Comparison of ENCODE assay signal across 19 cellular contexts in genomic region chr1:204853446-204853845, GRCh38. TPM values are rescaled to one million over a fixed set of nuclear protein-coding genes. Genes with fewer than 3 reads are reported as not detected.
DNase-seq lines count a peak whose midpoint lies in the region; ATAC-seq and TF ChIP-seq lines count a peak whose summit lies in the region.
"Had no signal": no experiment of that assay in that cellular context is flagged by ENCODE, and none has a peak within 500 bp of the region (broad histone marks: within the 10 kb centered on the region; RNA-seq: fewer than 3 reads in every experiment).

No MANE protein-coding gene starts in this region.

- DNase-seq in NCI-H345 (lab: John Stamatoyannopoulos, UW), result peak; percentile 29
- no peak for DNase-seq in NCI-H345 treated with DMSO at 0.1 percent for 48 hours (lab: John Stamatoyannopoulos, UW; ENCODE audit: unreplicated experiment)
- DNase-seq in NAMALWA (ENCODE audit: low spot score), result peak; percentile 10
- peak; percentile 74 for DNase-seq in NCI-H69 (lab: John Stamatoyannopoulos, UW)
- DNase-seq in islet precursor cell, result peak; percentile 22
- DNase-seq in naive thymus-derived CD4-positive, alpha-beta T cell, result no peak
- no peak for DNase-seq in T-helper 2 cell treated with Interferon-gamma antibody and Interleukin-4, amounts not matched to agents 5 μg/mL and 100 μg/mL, for 36 hours (ENCODE audit: low spot score)
- no peak for DNase-seq in gastrocnemius medialis
- DNase-seq: CD4-positive, alpha-beta T cell; DMS79 treated with DMSO at 0.1 percent for 48 hours; Karpas-422; NCI-H187; NCI-H2107; NCI-H2227 treated with DMSO at 0.1 percent for 48 hours; NCI-H526; Peyer's patch; T-helper 1 cell; T-helper 9 cell had no signal

- no peak for TF ChIP-seq CTCF in gastrocnemius medialis (IDR thresholded peaks at IDR 0.05 in 4 of 5, conservative IDR thresholded peaks at IDR 0.05 in 1 of 5)

- H3K27me3 Mint-ChIP-seq in naive thymus-derived CD4-positive, alpha-beta T cell, result peaks cover 0 to 33% (median 21%) of the 10 kb centered on the region in 5 donors
- peaks cover 3% of the 10 kb centered on the region for H3K27me3 Mint-ChIP-seq in T-helper 2 cell treated with Interferon-gamma antibody and Interleukin-4, amounts not matched to agents 5 μg/mL and 100 μg/mL, for 36 hours (ENCODE audit: low read depth)

- no peak overlapping the region for H3K27ac Mint-ChIP-seq in naive thymus-derived CD4-positive, alpha-beta T cell
- H3K27ac Mint-ChIP-seq in T-helper 2 cell treated with Interferon-gamma antibody and Interleukin-4, amounts not matched to agents 5 μg/mL and 100 μg/mL, for 36 hours, result no peak overlapping the region
- H3K27ac Mint-ChIP-seq: CD4-positive, alpha-beta T cell had no signal

- ATAC-seq in naive thymus-derived CD4-positive, alpha-beta T cell, result no peak
- no peak for ATAC-seq in gastrocnemius medialis

- H3K4me3 Mint-ChIP-seq in naive thymus-derived CD4-positive, alpha-beta T cell, result no peak overlapping the region
- H3K4me3 Mint-ChIP-seq in T-helper 2 cell treated with Interferon-gamma antibody and Interleukin-4, amounts not matched to agents 5 μg/mL and 100 μg/mL, for 36 hours, result no peak overlapping the region
- H3K4me3 Mint-ChIP-seq: CD4-positive, alpha-beta T cell had no signal

- POLR2A ChIA-PET in naive thymus-derived CD4-positive, alpha-beta T cell (lab: Charles Lee), result no interaction called here

- peaks cover 2 to 3% of the 10 kb centered on the region in 2 donors for H3K27me3 ChIP-seq in naive thymus-derived CD4-positive, alpha-beta T cell (ENCODE audit: control insufficient read depth in 2 of 2, insufficient read depth in 2 of 2, low read length in 2 of 2)
- H3K27me3 ChIP-seq in gastrocnemius medialis, result peaks cover 0 to 2% (median 0%) of the 10 kb centered on the region in 3 donors
- H3K27me3 ChIP-seq: Peyer's patch had no signal

- peaks cover 0 to 8% (median 0%) of the 10 kb centered on the region in 11 donors for H3K9me3 Mint-ChIP-seq in naive thymus-derived CD4-positive, alpha-beta T cell
- H3K9me3 Mint-ChIP-seq in T-helper 2 cell treated with Interferon-gamma antibody and Interleukin-4, amounts not matched to agents 5 μg/mL and 100 μg/mL, for 36 hours, result no peaks in the 10 kb centered on the region
- H3K9me3 Mint-ChIP-seq: CD4-positive, alpha-beta T cell had no signal

- CTCF ChIA-PET in naive thymus-derived CD4-positive, alpha-beta T cell (lab: Charles Lee), result interaction anchor here (1.9 kb wide), 1 partner anchor 47 kb away, joined by 4 read pairs; no protein-coding TSS in a partner anchor

- no peaks in the 10 kb centered on the region for H3K4me1 Mint-ChIP-seq in naive thymus-derived CD4-positive, alpha-beta T cell
- no peaks in the 10 kb centered on the region for H3K4me1 Mint-ChIP-seq in T-helper 2 cell treated with Interferon-gamma antibody and Interleukin-4, amounts not matched to agents 5 μg/mL and 100 μg/mL, for 36 hours (ENCODE audit: low read depth)

- intact Hi-C loops in naive thymus-derived CD4-positive, alpha-beta T cell (cut with micrococcal nuclease), result no loop called here
- intact Hi-C loops in gastrocnemius medialis (cut with DNase I; ENCODE audit: low total_unique reads), result no loop called here

- TF ChIP-seq POLR2A in gastrocnemius medialis (IDR thresholded peaks at IDR 0.05), result no peak

- H3K4me3 ChIP-seq in naive thymus-derived CD4-positive, alpha-beta T cell (ENCODE audit: low read length), result no peak overlapping the region
- H3K4me3 ChIP-seq in gastrocnemius medialis, result no peak overlapping the region
- H3K4me3 ChIP-seq: Peyer's patch had no signal

- H3K36me3 ChIP-seq in naive thymus-derived CD4-positive, alpha-beta T cell (ENCODE audit: control insufficient read depth in 2 of 3, insufficient read depth in 3 of 3, low read length in 3 of 3), result no peaks in the 10 kb centered on the region
- H3K36me3 ChIP-seq in gastrocnemius medialis, result no peaks in the 10 kb centered on the region
- H3K36me3 ChIP-seq: Peyer's patch had no signal

- H3K27ac ChIP-seq in naive thymus-derived CD4-positive, alpha-beta T cell (ENCODE audit: low read depth, low read length), result no peak overlapping the region
- no peak overlapping the region for H3K27ac ChIP-seq in gastrocnemius medialis
- H3K27ac ChIP-seq: Peyer's patch had no signal

- H3K36me3 Mint-ChIP-seq in naive thymus-derived CD4-positive, alpha-beta T cell, result peaks cover 0 to 7% (median 0%) of the 10 kb centered on the region in 5 donors
- no peaks in the 10 kb centered on the region for H3K36me3 Mint-ChIP-seq in T-helper 2 cell treated with Interferon-gamma antibody and Interleukin-4, amounts not matched to agents 5 μg/mL and 100 μg/mL, for 36 hours (ENCODE audit: low read depth)

- in situ Hi-C loops in gastrocnemius medialis (cut with MboI; ENCODE audit: low sequenced_read_pairs in 4 of 4), result no loop called here

- H3K9me3 ChIP-seq in naive thymus-derived CD4-positive, alpha-beta T cell (ENCODE audit: control insufficient read depth in 2 of 3, low read length in 3 of 3), result no peaks in the 10 kb centered on the region
- no peaks in the 10 kb centered on the region for H3K9me3 ChIP-seq in gastrocnemius medialis
- H3K9me3 ChIP-seq: Peyer's patch had no signal

- no peaks in the 10 kb centered on the region for H3K4me1 ChIP-seq in naive thymus-derived CD4-positive, alpha-beta T cell (ENCODE audit: control insufficient read depth in 2 of 2, insufficient read depth in 2 of 2, low read length in 2 of 2)
- H3K4me1 ChIP-seq in gastrocnemius medialis, result no peaks in the 10 kb centered on the region
- H3K4me1 ChIP-seq: Peyer's patch had no signal

RNA-seq across cellular contexts. Expression of gene NFASC, which starts 17.2 kb away (rescaled TPM):
- under 1 TPM in 1 of 5 experiments, not detected in 4; 0.31 TPM for total RNA-seq in naive thymus-derived CD4-positive, alpha-beta T cell
- polyA plus RNA-seq in naive thymus-derived CD4-positive, alpha-beta T cell, result not detected
- 1 to 10 TPM in 3 of 4 donors, under 1 TPM in 1; 0.75 to 4.7 (median 2.4) TPM for total RNA-seq in gastrocnemius medialis
- total RNA-seq: CD4-positive, alpha-beta T cell; OCI-LY7 had no signal

Comparison
In these comparisons a context has a peak if more than half of its experiments do, and no peak if none do; other contexts are left out.
1. DNase-seq: peak in NCI-H345 (single experiment), NAMALWA (single experiment), NCI-H69 (single experiment) and islet precursor cell (single experiment); none in NCI-H345 treated with DMSO at 0.1 percent for 48 hours (single experiment), naive thymus-derived CD4-positive, alpha-beta T cell (0 of 9), T-helper 2 cell treated with Interferon-gamma antibody and Interleukin-4, amounts not matched to agents 5 μg/mL and 100 μg/mL, for 36 hours (single experiment) and gastrocnemius medialis (0 of 2).